21 cellular contexts compared by ENCODE assay signal in the genomic region with DNA sequence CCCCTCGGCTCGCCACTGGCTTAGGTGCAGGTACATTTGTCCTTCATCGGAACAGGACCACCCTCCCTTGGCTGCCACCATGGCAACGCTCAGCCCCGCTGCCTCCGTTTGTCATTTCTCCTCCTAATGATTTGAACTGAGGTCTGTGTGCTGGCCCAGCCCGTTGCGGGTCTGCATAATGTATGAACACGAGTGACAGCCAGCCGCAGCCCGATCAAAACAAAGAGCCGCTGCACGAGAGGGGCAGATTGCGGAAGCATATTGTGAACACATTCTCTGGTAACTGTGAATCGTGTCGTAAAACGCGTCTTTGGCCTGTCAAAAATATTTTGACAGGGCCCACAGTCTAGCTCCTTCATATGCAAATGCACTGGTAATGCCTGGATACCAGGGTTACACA.
"Had no signal": no experiment of that assay in that cellular context is flagged by ENCODE, and none has a peak within 500 bp of the region (broad histone marks: within the 10 kb centered on the region; RNA-seq: fewer than 3 reads in every experiment).

No MANE protein-coding gene starts in this region.

- ATAC-seq: activated CD4-positive, alpha-beta T cell treated with anti-CD3 and anti-CD28 coated beads for 36 hours; left colon; WTC11 had no signal

- H3K36me3 Mint-ChIP-seq: activated CD4-positive, alpha-beta memory T cell treated with anti-CD3 and anti-CD28 coated beads for 36 hours; activated naive CD8-positive, alpha-beta T cell; mesothelial cell of epicardium; WTC11 had no signal

- H3K4me3 ChIP-seq: lung, neural progenitor cell, ovary, tibial nerve, uterus had no signal

- H3K9me3 Mint-ChIP-seq: activated CD4-positive, alpha-beta memory T cell treated with anti-CD3 and anti-CD28 coated beads for 36 hours; activated T-helper 1 cell treated with anti-CD3 and anti-CD28 coated beads, Interleukin-12 subunit alpha, Interleukin-12 subunit beta, Interleukin-2, Interleukin-4 antibody, amounts not matched to agents 30 ng/mL and 10 ng/mL and 1 ng/mL, durations not matched to agents 14 hours and 24 hours and 36 hours; T-helper 2 cell treated with Interferon-gamma antibody and Interleukin-4, amounts not matched to agents 5 μg/mL and 100 μg/mL, for 36 hours; WTC11 had no signal

- H3K27ac ChIP-seq: epithelial cell of prostate, neural progenitor cell, ovary, tibial nerve, uterus had no signal

- H3K36me3 ChIP-seq: neural progenitor cell, ovary, sigmoid colon, tibial nerve, uterus had no signal

- H3K4me3 Mint-ChIP-seq: activated CD4-positive, alpha-beta memory T cell treated with anti-CD3 and anti-CD28 coated beads for 36 hours; activated CD4-positive, alpha-beta T cell treated with anti-CD3 and anti-CD28 coated beads for 36 hours; activated naive CD8-positive, alpha-beta T cell; activated T-helper 1 cell treated with anti-CD3 and anti-CD28 coated beads, Interleukin-12 subunit alpha, Interleukin-12 subunit beta, Interleukin-2, Interleukin-4 antibody, amounts not matched to agents 30 ng/mL and 10 ng/mL and 1 ng/mL, durations not matched to agents 14 hours and 24 hours and 36 hours; mesothelial cell of epicardium; neural progenitor cell; T-helper 2 cell treated with Interferon-gamma antibody and Interleukin-4, amounts not matched to agents 5 μg/mL and 100 μg/mL, for 36 hours; WTC11 had no signal

- DNase-seq: activated CD4-positive, alpha-beta memory T cell treated with anti-CD3 and anti-CD28 coated beads for 36 hours; activated CD4-positive, alpha-beta T cell treated with anti-CD3 and anti-CD28 coated beads for 36 hours; activated gamma-delta T cell treated with Interleukin-2 at 50 U/mL for 16 hours; activated T-cell treated with anti-CD3 and anti-CD28 coated beads for 4 hours; foreskin fibroblast; hippocampal formation; islet precursor cell; left colon; ovary; sigmoid colon; stimulated activated naive CD4-positive, alpha-beta T cell; uterus had no signal

- H3K4me1 ChIP-seq: neural progenitor cell, uterus had no signal

- H3K9ac ChIP-seq: neural progenitor cell had no signal

- H3K27ac Mint-ChIP-seq: activated CD4-positive, alpha-beta memory T cell treated with anti-CD3 and anti-CD28 coated beads for 36 hours; activated CD4-positive, alpha-beta T cell treated with anti-CD3 and anti-CD28 coated beads for 36 hours; activated naive CD8-positive, alpha-beta T cell; activated T-helper 1 cell treated with anti-CD3 and anti-CD28 coated beads, Interleukin-12 subunit alpha, Interleukin-12 subunit beta, Interleukin-2, Interleukin-4 antibody, amounts not matched to agents 30 ng/mL and 10 ng/mL and 1 ng/mL, durations not matched to agents 14 hours and 24 hours and 36 hours; mesothelial cell of epicardium; neural progenitor cell; T-helper 2 cell treated with Interferon-gamma antibody and Interleukin-4, amounts not matched to agents 5 μg/mL and 100 μg/mL, for 36 hours; WTC11 had no signal

- H3K27me3 ChIP-seq: neural progenitor cell, ovary, sigmoid colon, tibial nerve, uterus had no signal

- H3K4me1 Mint-ChIP-seq: activated CD4-positive, alpha-beta T cell treated with anti-CD3 and anti-CD28 coated beads for 36 hours had no signal

- H3K9me3 ChIP-seq: ovary, sigmoid colon, tibial nerve, uterus had no signal
